In genomic region chr20:18637296-18637695, GRCh38 we compare ENCODE assay signal across 27 cellular contexts.
"Had no signal": no experiment of that assay in that cellular context is flagged by ENCODE, and none has a peak within 500 bp of the region (broad histone marks: within the 10 kb centered on the region; RNA-seq: fewer than 3 reads in every experiment).

No MANE protein-coding gene starts in this region.

- H3K4me3 Mint-ChIP-seq: activated CD4-positive, alpha-beta memory T cell treated with anti-CD3 and anti-CD28 coated beads for 36 hours; activated CD4-positive, alpha-beta T cell treated with anti-CD3 and anti-CD28 coated beads, Interleukin-2, amount 10 ng/mL, durations not matched to agents 24 days and 14 days; activated naive CD4-positive, alpha-beta T cell treated with anti-CD3 and anti-CD28 coated beads, Interleukin-2, amount 10 ng/mL, durations not matched to agents 7 days and 5 days; activated naive CD8-positive, alpha-beta T cell treated with anti-CD3 and anti-CD28 coated beads, Interleukin-2, amount 10 ng/mL, durations not matched to agents 7 days and 5 days; activated T-helper 1 cell treated with anti-CD3 and anti-CD28 coated beads, Interleukin-12 subunit alpha, Interleukin-12 subunit beta, Interleukin-2, Interleukin-4 antibody, amounts not matched to agents 30 ng/mL and 10 ng/mL and 1 ng/mL, durations not matched to agents 14 hours and 24 hours and 36 hours; endodermal cell; naive thymus-derived CD8-positive, alpha-beta T cell; neural progenitor cell; T-helper 17 cell had no signal

- DNase-seq: activated CD4-positive, alpha-beta memory T cell treated with anti-CD3 and anti-CD28 coated beads for 36 hours; activated CD4-positive, alpha-beta T cell treated with anti-CD3 and anti-CD28 coated beads, Interleukin-2, amount 10 ng/mL, durations not matched to agents 24 days and 14 days; activated CD4-positive, CD25-positive, alpha-beta regulatory T cell treated with anti-CD3 and anti-CD28 coated beads, Interleukin-2, amount 50 U/mL, for 72 hours; activated CD8-positive, alpha-beta memory T cell treated with anti-CD3 and anti-CD28 coated beads, Interleukin-2, amount 50 U/mL, for 4 hours; activated gamma-delta T cell; activated naive CD4-positive, alpha-beta T cell treated with anti-CD3 and anti-CD28 coated beads, Interleukin-2, amount 10 ng/mL, durations not matched to agents 7 days and 5 days; activated naive CD8-positive, alpha-beta T cell treated with anti-CD3 and anti-CD28 coated beads, Interleukin-2, amount 10 ng/mL, durations not matched to agents 7 days and 5 days; activated T-cell treated with anti-CD3 and anti-CD28 coated beads, Interleukin-2, amount 50 U/mL, for 1 hour; amniotic stem cell; caudate nucleus; endodermal cell; heart left ventricle; naive thymus-derived CD8-positive, alpha-beta T cell; occipital lobe; psoas muscle; stimulated activated CD4-positive, alpha-beta T cell treated with anti-CD3 and anti-CD28 coated beads, Interleukin-2, amount 100 ng/mL, for 48 hours; stimulated activated naive CD8-positive, alpha-beta T cell treated with anti-CD3 and anti-CD28 coated beads, Interleukin-15, Interleukin-2, amounts not matched to agents 100 U/mL and 50 U/mL, for 24 hours; T-helper 17 cell; T1000; testis; trophoblast cell had no signal

- ATAC-seq: heart left ventricle; naive thymus-derived CD8-positive, alpha-beta T cell; psoas muscle; stimulated activated naive CD8-positive, alpha-beta T cell treated with anti-CD3 and anti-CD28 coated beads, Interleukin-15, Interleukin-2, amounts not matched to agents 100 U/mL and 50 U/mL, for 24 hours; T-helper 17 cell had no signal

- H3K4me2 ChIP-seq: neural progenitor cell had no signal

- H3K9me3 Mint-ChIP-seq: activated CD4-positive, alpha-beta memory T cell treated with anti-CD3 and anti-CD28 coated beads for 36 hours; activated CD4-positive, alpha-beta T cell treated with anti-CD3 and anti-CD28 coated beads, Interleukin-2, amount 10 ng/mL, durations not matched to agents 24 days and 14 days; activated naive CD4-positive, alpha-beta T cell treated with anti-CD3 and anti-CD28 coated beads, Interleukin-2, amount 10 ng/mL, durations not matched to agents 7 days and 5 days; activated naive CD8-positive, alpha-beta T cell treated with anti-CD3 and anti-CD28 coated beads, Interleukin-2, amount 10 ng/mL, durations not matched to agents 7 days and 5 days; activated T-helper 1 cell treated with anti-CD3 and anti-CD28 coated beads, Interleukin-12 subunit alpha, Interleukin-12 subunit beta, Interleukin-2, Interleukin-4 antibody, amounts not matched to agents 30 ng/mL and 10 ng/mL and 1 ng/mL, durations not matched to agents 14 hours and 24 hours and 36 hours; endodermal cell; naive thymus-derived CD8-positive, alpha-beta T cell; neural progenitor cell had no signal

- H3K9me3 ChIP-seq: esophagus muscularis mucosa, heart left ventricle, psoas muscle, right atrium auricular region, testis had no signal

- H3K4me1 Mint-ChIP-seq: activated CD4-positive, alpha-beta T cell treated with anti-CD3 and anti-CD28 coated beads, Interleukin-2, amount 10 ng/mL, durations not matched to agents 24 days and 14 days; activated naive CD4-positive, alpha-beta T cell treated with anti-CD3 and anti-CD28 coated beads, Interleukin-2, amount 10 ng/mL, durations not matched to agents 7 days and 5 days; activated naive CD8-positive, alpha-beta T cell treated with anti-CD3 and anti-CD28 coated beads, Interleukin-2, amount 10 ng/mL, durations not matched to agents 7 days and 5 days had no signal

- H3K27ac Mint-ChIP-seq: activated CD4-positive, alpha-beta memory T cell treated with anti-CD3 and anti-CD28 coated beads for 36 hours; activated CD4-positive, alpha-beta T cell treated with anti-CD3 and anti-CD28 coated beads, Interleukin-2, amount 10 ng/mL, durations not matched to agents 24 days and 14 days; activated naive CD4-positive, alpha-beta T cell treated with anti-CD3 and anti-CD28 coated beads, Interleukin-2, amount 10 ng/mL, durations not matched to agents 7 days and 5 days; activated naive CD8-positive, alpha-beta T cell treated with anti-CD3 and anti-CD28 coated beads, Interleukin-2, amount 10 ng/mL, durations not matched to agents 7 days and 5 days; activated T-helper 1 cell treated with anti-CD3 and anti-CD28 coated beads, Interleukin-12 subunit alpha, Interleukin-12 subunit beta, Interleukin-2, Interleukin-4 antibody, amounts not matched to agents 30 ng/mL and 10 ng/mL and 1 ng/mL, durations not matched to agents 14 hours and 24 hours and 36 hours; endodermal cell; neural progenitor cell; T-helper 17 cell had no signal

- H3K9ac ChIP-seq: neural progenitor cell, parathyroid adenoma had no signal

- H3K27me3 Mint-ChIP-seq: activated CD4-positive, alpha-beta memory T cell treated with anti-CD3 and anti-CD28 coated beads for 36 hours; activated CD4-positive, alpha-beta T cell treated with anti-CD3 and anti-CD28 coated beads, Interleukin-2, amount 10 ng/mL, durations not matched to agents 24 days and 14 days; activated naive CD4-positive, alpha-beta T cell treated with anti-CD3 and anti-CD28 coated beads, Interleukin-2, amount 10 ng/mL, durations not matched to agents 7 days and 5 days; activated naive CD8-positive, alpha-beta T cell treated with anti-CD3 and anti-CD28 coated beads, Interleukin-2, amount 10 ng/mL, durations not matched to agents 7 days and 5 days; naive thymus-derived CD8-positive, alpha-beta T cell; T-helper 17 cell had no signal

- H3K36me3 ChIP-seq: heart left ventricle, neural progenitor cell, right atrium auricular region had no signal

- FAIRE-seq: urothelium cell line had no signal

- H3K27me3 ChIP-seq: esophagus muscularis mucosa, heart left ventricle, neural progenitor cell, right atrium auricular region, testis had no signal

- H3K27ac ChIP-seq: esophagus muscularis mucosa, heart left ventricle, neural progenitor cell, parathyroid adenoma, psoas muscle, right atrium auricular region, testis had no signal

- H2AFZ ChIP-seq: neural progenitor cell, parathyroid adenoma had no signal

- H3K36me3 Mint-ChIP-seq: activated naive CD4-positive, alpha-beta T cell treated with anti-CD3 and anti-CD28 coated beads, Interleukin-2, amount 10 ng/mL, durations not matched to agents 7 days and 5 days had no signal

- H3K4me1 ChIP-seq: esophagus muscularis mucosa, neural progenitor cell, right atrium auricular region had no signal

- H3K4me3 ChIP-seq: esophagus muscularis mucosa, heart left ventricle, neural progenitor cell, psoas muscle, right atrium auricular region, testis had no signal
